ENCODE assay signal across 8 cellular contexts in genomic region chr2:241507430-241508239, GRCh38. TPM values are rescaled to one million over a fixed set of nuclear protein-coding genes. Genes with fewer than 3 reads are reported as not detected.
DNase-seq lines count a peak whose midpoint lies in the region; ATAC-seq and TF ChIP-seq lines count a peak whose summit lies in the region.

No MANE protein-coding gene starts in this region.

- TF ChIP-seq EP300 in ovary (IDR thresholded peaks at IDR 0.05) = no peak

- no peaks in the 10 kb centered on the region for H3K9me3 ChIP-seq in ovary

- no peaks in the 10 kb centered on the region for H3K9me3 Mint-ChIP-seq in HFFc6
- H3K9me3 Mint-ChIP-seq in activated T-helper 1 cell treated with anti-CD3 and anti-CD28 coated beads, Interleukin-12 subunit alpha, Interleukin-12 subunit beta, Interleukin-2, Interleukin-4 antibody, amounts not matched to agents 30 ng/mL and 10 ng/mL and 1 ng/mL, durations not matched to agents 14 hours and 24 hours and 36 hours = no peaks in the 10 kb centered on the region

- no peak for TF ChIP-seq POLR2A in ovary (IDR thresholded peaks at IDR 0.05)

- peak overlapping the region; percentile 93 for H3K4me3 Mint-ChIP-seq in HFFc6
- peak overlapping the region; percentile 83 for H3K4me3 Mint-ChIP-seq in activated T-helper 1 cell treated with anti-CD3 and anti-CD28 coated beads, Interleukin-12 subunit alpha, Interleukin-12 subunit beta, Interleukin-2, Interleukin-4 antibody, amounts not matched to agents 30 ng/mL and 10 ng/mL and 1 ng/mL, durations not matched to agents 14 hours and 24 hours and 36 hours

- peak; percentile 59 for DNase-seq in NCI-H2196 (lab: John Stamatoyannopoulos, UW; ENCODE audit: unreplicated experiment)
- DNase-seq in NCI-H2196 treated with DMSO at 0.1 percent for 48 hours (lab: John Stamatoyannopoulos, UW; ENCODE audit: unreplicated experiment) = no peak
- peak; percentile 28 for DNase-seq in HFFc6
- peak; percentile 49 for DNase-seq in NCI-H2227 treated with DMSO at 0.1 percent for 48 hours (lab: John Stamatoyannopoulos, UW)
- DNase-seq in activated T-helper 1 cell treated with anti-CD3 and anti-CD28 coated beads, Interleukin-12 subunit alpha, Interleukin-12 subunit beta, Interleukin-2, Interleukin-4 antibody, amounts not matched to agents 30 ng/mL and 10 ng/mL and 1 ng/mL, durations not matched to agents 14 hours and 24 hours and 36 hours (ENCODE audit: low spot score) = peak; percentile 29
- DNase-seq in foreskin keratinocyte = no peak
- DNase-seq in ovary = peak; percentile 40 to 71 (median 51)
- no peak for DNase-seq in OCI-M2 (lab: John Stamatoyannopoulos, UW; ENCODE audit: unreplicated experiment)

- H3K27ac ChIP-seq in foreskin keratinocyte = no peak overlapping the region
- H3K27ac ChIP-seq in ovary = peak overlapping the region in 1 of 2 donors; percentile 55

- H3K4me1 Mint-ChIP-seq in HFFc6 (ENCODE audit: low read depth) = peaks cover 27% of the 10 kb centered on the region
- peaks cover 8% of the 10 kb centered on the region for H3K4me1 Mint-ChIP-seq in activated T-helper 1 cell treated with anti-CD3 and anti-CD28 coated beads, Interleukin-12 subunit alpha, Interleukin-12 subunit beta, Interleukin-2, Interleukin-4 antibody, amounts not matched to agents 30 ng/mL and 10 ng/mL and 1 ng/mL, durations not matched to agents 14 hours and 24 hours and 36 hours (ENCODE audit: low read depth)

- WGBS in ovary, 3 donors = 1% methylated on average over 45 to 67 of the region's 67 CpGs

- H3K27me3 ChIP-seq in foreskin keratinocyte (no peaks in the 10 kb centered on the region), ovary (no peaks in the 10 kb centered on the region)

- no peaks in the 10 kb centered on the region for H3K36me3 ChIP-seq in ovary

- H3K4me1 ChIP-seq in foreskin keratinocyte (no peaks in the 10 kb centered on the region), ovary (ENCODE audit: insufficient read depth) (peaks cover 9% of the 10 kb centered on the region)

- H3K27ac Mint-ChIP-seq in HFFc6 = peak overlapping the region; percentile 72
- H3K27ac Mint-ChIP-seq in activated T-helper 1 cell treated with anti-CD3 and anti-CD28 coated beads, Interleukin-12 subunit alpha, Interleukin-12 subunit beta, Interleukin-2, Interleukin-4 antibody, amounts not matched to agents 30 ng/mL and 10 ng/mL and 1 ng/mL, durations not matched to agents 14 hours and 24 hours and 36 hours = no peak overlapping the region

- TF ChIP-seq CTCF in HFFc6 (IDR thresholded peaks at IDR 0.05) (peak; percentile 54), foreskin keratinocyte (conservative IDR thresholded peaks at IDR 0.05) (peak; percentile 21), ovary (IDR thresholded peaks at IDR 0.05) (peak in 1 of 3 donors; percentile 15)

- H3K36me3 Mint-ChIP-seq in HFFc6 (ENCODE audit: low read depth) = peaks cover 11% of the 10 kb centered on the region; the same call in 1 of the 2 replicates
- H3K36me3 Mint-ChIP-seq in activated T-helper 1 cell treated with anti-CD3 and anti-CD28 coated beads, Interleukin-12 subunit alpha, Interleukin-12 subunit beta, Interleukin-2, Interleukin-4 antibody, amounts not matched to agents 30 ng/mL and 10 ng/mL and 1 ng/mL, durations not matched to agents 14 hours and 24 hours and 36 hours (ENCODE audit: low read depth) = no peaks in the 10 kb centered on the region

- ATAC-seq in foreskin keratinocyte = peak; percentile 50

- intact Hi-C loops in activated T-helper 1 cell treated with anti-CD3 and anti-CD28 coated beads, Interleukin-12 subunit alpha, Interleukin-12 subunit beta, Interleukin-2, Interleukin-4 antibody, amounts not matched to agents 30 ng/mL and 10 ng/mL and 1 ng/mL, durations not matched to agents 14 hours and 24 hours and 36 hours (cut with micrococcal nuclease) = loop anchor here (1.0 to 2.0 kb wide), 12 partner anchors 34 to 921 kb away; partner anchors contain the start of genes ATG4B, CAPN10, D2HGDH and DTYMK
- intact Hi-C loops in ovary (cut with DNase I) = loop anchor here in 1 of 4 donors (5.0 kb wide), 1 partner anchor 150 kb away; the partner anchor contains the start of gene FARP2

- peaks cover 4% of the 10 kb centered on the region; the same call in 1 of the 2 replicates for H3K27me3 Mint-ChIP-seq in HFFc6 (ENCODE audit: insufficient read depth)
- H3K27me3 Mint-ChIP-seq in activated T-helper 1 cell treated with anti-CD3 and anti-CD28 coated beads, Interleukin-12 subunit alpha, Interleukin-12 subunit beta, Interleukin-2, Interleukin-4 antibody, amounts not matched to agents 30 ng/mL and 10 ng/mL and 1 ng/mL, durations not matched to agents 14 hours and 24 hours and 36 hours (ENCODE audit: insufficient read depth) = peaks cover 6% of the 10 kb centered on the region

- peak overlapping the region; percentile 99 for H3K4me3 ChIP-seq in ovary

RNA-seq across cellular contexts. Expression of gene STK25, which starts 0.7 kb away (rescaled TPM):
- total RNA-seq in HFFc6 (2021; fragmentation: NEBNext Ultra II Directional; extraction: Animal tissue kit (Norgen Biotek cat#: 25700)) = 100 to 1,000 TPM; 129 to 159 (median 150) TPM
- total RNA-seq in activated T-helper 1 cell treated with anti-CD3 and anti-CD28 coated beads, Interleukin-12 subunit alpha, Interleukin-12 subunit beta, Interleukin-2, Interleukin-4 antibody, amounts not matched to agents 30 ng/mL and 10 ng/mL and 1 ng/mL, durations not matched to agents 14 hours and 24 hours and 36 hours = 125 and 133 TPM in 2 replicates
- total RNA-seq in foreskin keratinocyte (154 and 173 TPM in 2 replicates), ovary (100 to 1,000 TPM in 5 of 7 donors, 10 to 100 TPM in 2; 96.8 to 150 (median 108) TPM)
- polyA plus RNA-seq in foreskin keratinocyte (140 and 158 TPM in 2 replicates), ovary (100 to 1,000 TPM in 1 of 2 donors, 10 to 100 TPM in 1; 71.1 to 142 TPM)

RNA-seq across cellular contexts. Expression of gene BOK, which starts 50.9 kb away (rescaled TPM):
- total RNA-seq in HFFc6 (2021; fragmentation: NEBNext Ultra II Directional; extraction: Animal tissue kit (Norgen Biotek cat#: 25700)) = 10 to 100 TPM; 26.3 to 42.4 (median 29.1) TPM
- 0.07 TPM in 1 of 2 replicates, not detected in the other for total RNA-seq in activated T-helper 1 cell treated with anti-CD3 and anti-CD28 coated beads, Interleukin-12 subunit alpha, Interleukin-12 subunit beta, Interleukin-2, Interleukin-4 antibody, amounts not matched to agents 30 ng/mL and 10 ng/mL and 1 ng/mL, durations not matched to agents 14 hours and 24 hours and 36 hours
- total RNA-seq in foreskin keratinocyte = 36.9 and 46.1 TPM in 2 replicates
- polyA plus RNA-seq in foreskin keratinocyte = 43.1 and 56.5 TPM in 2 replicates
- 10 to 100 TPM in 6 of 7 donors, 1 to 10 TPM in 1; 9.6 to 20.6 (median 13.5) TPM for total RNA-seq in ovary
- 10 to 100 TPM in 1 of 2 donors, 1 to 10 TPM in 1; 4.8 to 19.2 TPM for polyA plus RNA-seq in ovary

Comparison
In these comparisons a context has a peak if more than half of its experiments do, and no peak if none do; other contexts are left out.
1. DNase-seq: peak in NCI-H2196 (single experiment), HFFc6 (single experiment), NCI-H2227 treated with DMSO at 0.1 percent for 48 hours (single experiment), activated T-helper 1 cell treated with anti-CD3 and anti-CD28 coated beads, Interleukin-12 subunit alpha, Interleukin-12 subunit beta, Interleukin-2, Interleukin-4 antibody, amounts not matched to agents 30 ng/mL and 10 ng/mL and 1 ng/mL, durations not matched to agents 14 hours and 24 hours and 36 hours (single experiment) and ovary (5 of 5); none in NCI-H2196 treated with DMSO at 0.1 percent for 48 hours (single experiment), foreskin keratinocyte (0 of 2) and OCI-M2 (single experiment).